Comparison of ENCODE assay signal across 9 cellular contexts in the genomic region with DNA sequence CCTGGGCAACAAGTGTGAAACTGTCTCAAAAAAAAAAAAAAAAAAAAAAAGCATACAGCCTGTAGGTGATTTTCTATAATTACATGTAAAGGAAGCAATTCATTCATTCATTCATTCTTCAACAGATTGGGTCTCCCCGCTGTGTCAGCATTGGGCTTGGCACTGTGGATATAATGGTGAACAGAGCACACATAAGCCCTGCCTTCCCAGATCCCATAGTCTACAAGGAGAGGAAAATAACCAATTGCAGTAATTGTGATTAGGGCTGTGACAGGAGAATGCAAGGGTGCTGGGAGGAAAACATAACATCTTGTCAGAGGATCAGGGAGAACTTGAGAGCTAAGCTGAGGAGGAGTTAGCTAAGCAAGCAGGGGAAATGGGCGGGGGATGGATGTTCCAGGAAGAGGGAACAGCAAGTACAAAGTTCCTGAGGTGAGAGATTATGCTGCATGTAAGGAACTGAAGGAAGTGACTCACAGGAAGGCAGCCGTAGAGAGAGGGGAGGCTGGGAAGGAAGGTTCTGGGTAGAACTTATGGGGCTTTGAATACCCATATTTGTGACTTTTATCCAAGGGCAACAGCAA. TPM values are rescaled to one million over a fixed set of nuclear protein-coding genes. Genes with fewer than 3 reads are reported as not detected.
DNase-seq lines count a peak whose midpoint lies in the region; ATAC-seq and TF ChIP-seq lines count a peak whose summit lies in the region.
"Had no signal": no experiment of that assay in that cellular context is flagged by ENCODE, and none has a peak within 500 bp of the region (broad histone marks: within the 10 kb centered on the region; RNA-seq: fewer than 3 reads in every experiment).

No MANE protein-coding gene starts in this region.

- no peak overlapping the region for H3K4me3 Mint-ChIP-seq in stimulated activated naive CD8-positive, alpha-beta T cell treated with anti-CD3 and anti-CD28 coated beads, Interleukin-15, Interleukin-2, amounts not matched to agents 100 ng/mL and 50 ng/mL, for 24 hours
- no peak overlapping the region for H3K4me3 Mint-ChIP-seq in progenitor cell of endocrine pancreas (ENCODE audit: low read depth)

- H3K27me3 ChIP-seq in brain microvascular endothelial cell (replicated peaks) = no peaks in the 10 kb centered on the region

- TF ChIP-seq CTCF in brain microvascular endothelial cell (IDR thresholded peaks at IDR 0.05; ENCODE audit: low read depth, low read length, missing control alignments) (no peak), progenitor cell of endocrine pancreas (IDR thresholded peaks at IDR 0.05; ENCODE audit: unreplicated experiment) (no peak)

- in situ Hi-C loops in brain microvascular endothelial cell (cut with HindIII; ENCODE audit: low pct_ligation_motif_present, low sequenced_read_pairs) = no loop called here

- no peaks in the 10 kb centered on the region for H3K36me3 Mint-ChIP-seq in stimulated activated naive CD8-positive, alpha-beta T cell treated with anti-CD3 and anti-CD28 coated beads, Interleukin-15, Interleukin-2, amounts not matched to agents 100 ng/mL and 50 ng/mL, for 24 hours (ENCODE audit: low read depth)
- no peaks in the 10 kb centered on the region for H3K36me3 Mint-ChIP-seq in progenitor cell of endocrine pancreas (ENCODE audit: insufficient read depth)

- H3K27ac Mint-ChIP-seq in stimulated activated naive CD8-positive, alpha-beta T cell treated with anti-CD3 and anti-CD28 coated beads, Interleukin-15, Interleukin-2, amounts not matched to agents 100 ng/mL and 50 ng/mL, for 24 hours = peak overlapping the region; percentile 30
- H3K27ac Mint-ChIP-seq in progenitor cell of endocrine pancreas = no peak overlapping the region

- no peak for DNase-seq in stimulated activated naive CD8-positive, alpha-beta T cell treated with anti-CD3 and anti-CD28 coated beads, Interleukin-15, Interleukin-2, amounts not matched to agents 100 U/mL and 50 U/mL, for 24 hours
- DNase-seq in brain microvascular endothelial cell (peak; percentile 75), left colon (peak; percentile 76 to 90), progenitor cell of endocrine pancreas (ENCODE audit: low spot score, unreplicated experiment) (no peak)
- no peak for DNase-seq in activated effector memory CD4-positive, alpha-beta T cell treated with Interleukin-2 at 50 U/mL for 16 hours
- no peak for DNase-seq in activated T-cell treated with anti-CD3 and anti-CD28 coated beads, Interleukin-2, amount 50 U/mL, for 48 hours
- DNase-seq: activated T-cell treated with anti-CD3 and anti-CD28 coated beads for 4 hours had no signal

- H3K36me3 ChIP-seq in brain microvascular endothelial cell (replicated peaks) = no peaks in the 10 kb centered on the region

- peaks cover 3% of the 10 kb centered on the region for H3K27me3 Mint-ChIP-seq in stimulated activated naive CD8-positive, alpha-beta T cell treated with anti-CD3 and anti-CD28 coated beads, Interleukin-15, Interleukin-2, amounts not matched to agents 100 ng/mL and 50 ng/mL, for 24 hours
- peaks cover 7% of the 10 kb centered on the region for H3K27me3 Mint-ChIP-seq in progenitor cell of endocrine pancreas

- H3K27ac ChIP-seq in brain microvascular endothelial cell = peak overlapping the region; percentile 40

- no peaks in the 10 kb centered on the region for H3K9me3 Mint-ChIP-seq in stimulated activated naive CD8-positive, alpha-beta T cell treated with anti-CD3 and anti-CD28 coated beads, Interleukin-15, Interleukin-2, amounts not matched to agents 100 ng/mL and 50 ng/mL, for 24 hours
- no peaks in the 10 kb centered on the region for H3K9me3 Mint-ChIP-seq in progenitor cell of endocrine pancreas (ENCODE audit: low read depth)

- H3K4me1 Mint-ChIP-seq in stimulated activated naive CD8-positive, alpha-beta T cell treated with anti-CD3 and anti-CD28 coated beads, Interleukin-15, Interleukin-2, amounts not matched to agents 100 ng/mL and 50 ng/mL, for 24 hours (ENCODE audit: low read depth) = peaks cover 12% of the 10 kb centered on the region
- H3K4me1 Mint-ChIP-seq in progenitor cell of endocrine pancreas (ENCODE audit: low read depth) = peaks cover 4% of the 10 kb centered on the region

- ATAC-seq in stimulated activated naive CD8-positive, alpha-beta T cell treated with anti-CD3 and anti-CD28 coated beads, Interleukin-15, Interleukin-2, amounts not matched to agents 100 U/mL and 50 U/mL, for 24 hours = no peak
- ATAC-seq in left colon (peak; percentile 99), HG02763 (IDR thresholded peaks at IDR 0.05; ENCODE audit: unreplicated experiment) (no peak)

- intact Hi-C loops in left colon (cut with DNase I, micrococcal nuclease) = no loop called here

- H3K4me3 ChIP-seq in brain microvascular endothelial cell (ENCODE audit: low read depth, low read length) = no peak overlapping the region

RNA-seq across cellular contexts. Expression of a gene that starts 24.0 kb away (rescaled TPM):
- total RNA-seq in left colon (10 to 100 TPM; 26.7 to 55.2 TPM), progenitor cell of endocrine pancreas (0.47 and 0.57 TPM in 2 replicates)

Comparison
In these comparisons a context has a peak if more than half of its experiments do, and no peak if none do; other contexts are left out.
1. DNase-seq: peak in brain microvascular endothelial cell (single experiment) and left colon (2 of 2); none in stimulated activated naive CD8-positive, alpha-beta T cell treated with anti-CD3 and anti-CD28 coated beads, Interleukin-15, Interleukin-2, amounts not matched to agents 100 U/mL and 50 U/mL, for 24 hours (single experiment), progenitor cell of endocrine pancreas (single experiment), activated effector memory CD4-positive, alpha-beta T cell treated with Interleukin-2 at 50 U/mL for 16 hours (single experiment) and activated T-cell treated with anti-CD3 and anti-CD28 coated beads, Interleukin-2, amount 50 U/mL, for 48 hours (0 of 2).
2. RNA of a gene that starts 24.0 kb away (total RNA-seq): 26.7 to 55.2 TPM in left colon; 0.47 to 0.57 TPM in progenitor cell of endocrine pancreas; every median in the first group is over 10 times any median in the second.